11 cellular contexts compared by ENCODE assay signal in genomic region chr15:75840659-75841058, GRCh38. TPM values are rescaled to one million over a fixed set of nuclear protein-coding genes. Genes with fewer than 3 reads are reported as not detected.
DNase-seq lines count a peak whose midpoint lies in the region; ATAC-seq and TF ChIP-seq lines count a peak whose summit lies in the region.
"Had no signal": no experiment of that assay in that cellular context is flagged by ENCODE, and none has a peak within 500 bp of the region (broad histone marks: within the 10 kb centered on the region; RNA-seq: fewer than 3 reads in every experiment).

No MANE protein-coding gene starts in this region.

- DNase-seq in HT1080 (ENCODE audit: low read depth) = peak; percentile 38
- DNase-seq in left ventricle myocardium superior = no peak
- DNase-seq in testis = peak; percentile 60
- DNase-seq in stimulated activated naive CD8-positive, alpha-beta T cell treated with anti-CD3 and anti-CD28 coated beads, Interleukin-15, Interleukin-2, amounts not matched to agents 100 U/mL and 50 U/mL, for 24 hours = no peak
- DNase-seq: NCI-H2029 had no signal

- peak; percentile 14 for ATAC-seq in left ventricle myocardium superior
- ATAC-seq in GM18870 (IDR thresholded peaks at IDR 0.05; ENCODE audit: unreplicated experiment) = no peak
- no peak for ATAC-seq in GM21381 (IDR thresholded peaks at IDR 0.05; ENCODE audit: unreplicated experiment)
- no peak for ATAC-seq in stimulated activated naive CD8-positive, alpha-beta T cell treated with anti-CD3 and anti-CD28 coated beads, Interleukin-15, Interleukin-2, amounts not matched to agents 100 U/mL and 50 U/mL, for 24 hours

- peaks cover 2% of the 10 kb centered on the region for H3K36me3 Mint-ChIP-seq in brain

- peaks cover 17% of the 10 kb centered on the region for H3K27me3 Mint-ChIP-seq in brain

- H3K36me3 ChIP-seq in testis (ENCODE audit: low read depth, missing control alignments) = no peaks in the 10 kb centered on the region
- H3K36me3 ChIP-seq: SJCRH30 had no signal

- no peak overlapping the region for H3K4me3 ChIP-seq in testis
- H3K4me3 ChIP-seq: coronary artery, SJCRH30 had no signal

- peaks cover 20% of the 10 kb centered on the region for H3K4me1 ChIP-seq in testis

- H3K9me3 Mint-ChIP-seq in brain = peaks cover 0 to 3% (median 0%) of the 10 kb centered on the region in 5 experiments

- no peaks in the 10 kb centered on the region for H3K9me3 ChIP-seq in testis
- H3K9me3 ChIP-seq: SJCRH30 had no signal

- no peak for TF ChIP-seq POLR2A in testis (IDR thresholded peaks at IDR 0.05)

- intact Hi-C loops in left ventricle myocardium superior (cut with micrococcal nuclease) (no loop called here), testis (cut with DNase I; ENCODE audit: low total_unique reads) (no loop called here)

- no peak overlapping the region for H3K27ac ChIP-seq in testis
- H3K27ac ChIP-seq: HL-60, SJCRH30 had no signal

- peaks cover 37% of the 10 kb centered on the region for H3K4me1 Mint-ChIP-seq in brain

- H3K4me3 Mint-ChIP-seq in brain = peak overlapping the region; percentile 14 to 80 (median 39)

- peak overlapping the region in 4 of 5 experiments; percentile 4 to 63 (median 54) for H3K27ac Mint-ChIP-seq in brain

- TF ChIP-seq CTCF in brain (conservative IDR thresholded peaks at IDR 0.05) = no peak
- no peak for TF ChIP-seq CTCF in testis (IDR thresholded peaks at IDR 0.05)

- H3K27me3 ChIP-seq in testis = no peaks in the 10 kb centered on the region
- H3K27me3 ChIP-seq: SJCRH30 had no signal

RNA-seq across cellular contexts. Expression of gene UBE2Q2, which starts 2.6 kb away (rescaled TPM):
- total RNA-seq in HT1080 (2014; rRNA removed; shearing (Covaris generic)) = 16.1 and 16.3 TPM in 2 replicates
- polyA plus RNA-seq in HT1080 (2015; cell fraction: cytosol; rRNA removed) = 23.5 and 26.9 TPM in 2 replicates
- polyA plus RNA-seq in HT1080 (2015; cell fraction: nucleus; rRNA removed) = 13.3 TPM in 2 replicates
- polyA plus RNA-seq in brain (ENCODE audit: insufficient read depth, low read depth, low replicate concordance) (5.7 TPM), testis (ENCODE audit: insufficient read depth, low read depth, low replicate concordance) (44.8 TPM)
- total RNA-seq in left ventricle myocardium superior (21.2 TPM), testis (10 to 100 TPM; 36.4 to 43.8 TPM)

Comparison
In these comparisons a context has a peak if more than half of its experiments do, and no peak if none do; other contexts are left out.
1. DNase-seq: peak in HT1080 (single experiment) and testis (single experiment); none in left ventricle myocardium superior (single experiment) and stimulated activated naive CD8-positive, alpha-beta T cell treated with anti-CD3 and anti-CD28 coated beads, Interleukin-15, Interleukin-2, amounts not matched to agents 100 U/mL and 50 U/mL, for 24 hours (single experiment).